Comparison of ENCODE assay signal across 27 cellular contexts in genomic region chr4:126647756-126648396, GRCh38.
A peak's percentile ranks its signal among the peaks of the same experiment; 100 is the strongest.
DNase-seq lines count a peak whose midpoint lies in the region; ATAC-seq and TF ChIP-seq lines count a peak whose summit lies in the region.
"Had no signal": no experiment of that assay in that cellular context is flagged by ENCODE, and none has a peak within 500 bp of the region (broad histone marks: within the 10 kb centered on the region; RNA-seq: fewer than 3 reads in every experiment).

No MANE protein-coding gene starts in this region.

- no peak overlapping the region for H3K4me3 ChIP-seq in choroid plexus epithelial cell (ENCODE audit: low read depth, low read length)
- H3K4me3 ChIP-seq: A549; BLaER1 treated with 17β-estradiol and CSF1 and Interleukin-3, amounts not matched to agents 10 nM and 100 nM; esophagus muscularis mucosa; pancreas; SK-N-MC; testis had no signal

- TF ChIP-seq CTCF in choroid plexus epithelial cell (conservative IDR thresholded peaks at IDR 0.05; ENCODE audit: low read depth, low read length) = no peak

- ATAC-seq in GM18907 (IDR thresholded peaks at IDR 0.05; ENCODE audit: unreplicated experiment) = no peak
- ATAC-seq in Right ventricle myocardium superior (ENCODE audit: poor library complexity) = no peak
- ATAC-seq in GM21390 (IDR thresholded peaks at IDR 0.05; ENCODE audit: unreplicated experiment) = no peak
- ATAC-seq: A549; left lobe of liver; pancreas; stimulated activated naive CD8-positive, alpha-beta T cell treated with anti-CD3 and anti-CD28 coated beads, Interleukin-15, Interleukin-2, amounts not matched to agents 100 U/mL and 50 U/mL, for 24 hours had no signal

- peak; percentile 11 for DNase-seq in AG08395 (ENCODE audit: low spot score)
- peak; percentile 5 for DNase-seq in RKO (ENCODE audit: low spot score)
- DNase-seq in choroid plexus epithelial cell (ENCODE audit: low read depth) = peak; percentile 47
- DNase-seq in iris pigment epithelial cell (ENCODE audit: low read depth) = peak; percentile 45
- DNase-seq in Right ventricle myocardium superior = no peak
- no peak for DNase-seq in cardiac septum (ENCODE audit: low spot score)
- DNase-seq: activated CD4-positive, alpha-beta T cell treated with anti-CD3 and anti-CD28 coated beads, Interleukin-2, amount 50 U/mL, for 1 hour; activated CD4-positive, CD25-positive, alpha-beta regulatory T cell; activated effector memory CD4-positive, alpha-beta T cell treated with anti-CD3 and anti-CD28 coated beads, Interleukin-2, amount 50 U/mL, for 16 hours; activated T-cell treated with anti-CD3 and anti-CD28 coated beads, Interleukin-2, amount 50 U/mL, for 24 hours; aorta; cerebellar nuclear complex; mesenchymal stem cell; NCI-H1105 treated with DMSO at 0.1 percent for 48 hours; NCI-H187 treated with DMSO at 0.1 percent for 48 hours; NCI-H2171; pancreas; stimulated activated CD4-positive, alpha-beta T cell treated with anti-CD3 and anti-CD28 coated beads, Interleukin-1b, Interleukin-23, amount 100 ng/mL, for 48 hours; stimulated activated naive CD8-positive, alpha-beta T cell treated with anti-CD3 and anti-CD28 coated beads, Interleukin-15, Interleukin-2, amounts not matched to agents 100 U/mL and 50 U/mL, for 24 hours; testis had no signal

- intact Hi-C loops in Right ventricle myocardium superior (cut with DNase I) (no loop called here), cardiac septum (cut with DNase I) (no loop called here)

Comparison
In these comparisons a context has a peak if more than half of its experiments do, and no peak if none do; other contexts are left out.
1. DNase-seq: peak in AG08395 (single experiment), RKO (single experiment), choroid plexus epithelial cell (single experiment) and iris pigment epithelial cell (single experiment); none in Right ventricle myocardium superior (single experiment) and cardiac septum (single experiment).